ENCODE assay signal across 14 cellular contexts in genomic region chr10:42962120-42962901, GRCh38.
DNase-seq lines count a peak whose midpoint lies in the region; ATAC-seq, FAIRE-seq and TF ChIP-seq lines count a peak whose summit lies in the region.
"Had no signal": no experiment of that assay in that cellular context is flagged by ENCODE, and none has a peak within 500 bp of the region (broad histone marks: within the 10 kb centered on the region; RNA-seq: fewer than 3 reads in every experiment).

No MANE protein-coding gene starts in this region.

- no peak for FAIRE-seq in pancreas (lab: Jason Lieb, UNC)
- FAIRE-seq: TTC549 had no signal

- peak; percentile 10; the same call in 1 of the 2 replicates for TF ChIP-seq RAD21 in SK-N-SH (IDR thresholded peaks at IDR 0.05; ENCODE audit: low read length)

- H3K9me3 ChIP-seq in SK-N-SH = no peaks in the 10 kb centered on the region
- H3K9me3 ChIP-seq in pancreas = no peaks in the 10 kb centered on the region
- H3K9me3 ChIP-seq: neutrophil had no signal

- no peak overlapping the region for H3K4me2 ChIP-seq in SK-N-SH

- H3K4me3 ChIP-seq in SK-N-SH (ENCODE audit: low read depth in 2 of 2, low read length in 1 of 2) (no peak overlapping the region), pancreas (no peak overlapping the region)

- H3K27me3 ChIP-seq in SK-N-SH (ENCODE audit: insufficient read depth) = no peaks in the 10 kb centered on the region
- H3K27me3 ChIP-seq in pancreas = no peaks in the 10 kb centered on the region
- H3K27me3 ChIP-seq: neutrophil had no signal

- H3K9me2 ChIP-seq in SK-N-SH = no peaks in the 10 kb centered on the region

- H4K20me1 ChIP-seq in SK-N-SH (ENCODE audit: insufficient read depth) = no peaks in the 10 kb centered on the region

- H3F3A ChIP-seq in SK-N-SH (replicated peaks; ENCODE audit: insufficient read depth) = no peaks in the 10 kb centered on the region

- H3K27ac ChIP-seq in SK-N-SH (ENCODE audit: low read depth in 2 of 2, low read length in 1 of 2) = peak overlapping the region in 1 of 2 experiments; percentile 93; a peak in 2 of 4 replicates
- H3K27ac ChIP-seq in pancreas = no peak overlapping the region
- no peak overlapping the region for H3K27ac ChIP-seq in caudate nucleus (ENCODE audit: low read depth, low read length)
- H3K27ac ChIP-seq: neutrophil had no signal

- TF ChIP-seq CTCF in SK-N-SH (IDR thresholded peaks at IDR 0.05) (no peak), pancreas (IDR thresholded peaks at IDR 0.05) (no peak)

- H3K36me3 ChIP-seq in SK-N-SH (replicated peaks in 1 of 2; ENCODE audit: control insufficient read depth in 1 of 2, insufficient read depth in 2 of 2, low read length in 1 of 2) (no peaks in the 10 kb centered on the region), pancreas (no peaks in the 10 kb centered on the region)
- H3K36me3 ChIP-seq: neutrophil had no signal

- 70% methylated on average over 8 of the region's 15 CpGs for WGBS in SK-N-SH (ENCODE audit: low lambda C conversion rate)
- WGBS in pancreas, 2 donors = 72 to 75% methylated on average over 15 of the region's 15 CpGs

- intact Hi-C loops in left ventricle myocardium superior (cut with micrococcal nuclease) = no loop called here
- intact Hi-C loops in pancreas (cut with DNase I) = no loop called here

- no peak overlapping the region for H2AFZ ChIP-seq in SK-N-SH (ENCODE audit: low read depth)

- H3K79me2 ChIP-seq in SK-N-SH (ENCODE audit: insufficient read depth) = no peaks in the 10 kb centered on the region

- peak in 1 of 2 experiments; percentile 63; a peak in 2 of 4 replicates for TF ChIP-seq EP300 in SK-N-SH (IDR thresholded peaks at IDR 0.05; ENCODE audit: borderline replicate concordance in 1 of 2, low read depth in 1 of 2, low read length in 1 of 2)

- H3K9ac ChIP-seq in SK-N-SH = no peak overlapping the region

- DNase-seq in D341Med (ENCODE audit: low spot score) = peak; percentile 9
- DNase-seq in SK-N-SH = peak; percentile 74
- peak; percentile 67 for DNase-seq in left ventricle myocardium superior
- peak in 4 of 6 donors; percentile 12 to 51 (median 36) for DNase-seq in pancreas
- no peak for DNase-seq in NCI-H510A treated with DMSO at 0.1 percent for 48 hours (lab: John Stamatoyannopoulos, UW)
- DNase-seq in iPS-NIHi11 (ENCODE audit: low spot score) = no peak
- DNase-seq in caudate nucleus (lab: John Stamatoyannopoulos, UW) = no peak
- no peak for DNase-seq in AG08396 (ENCODE audit: low spot score)
- DNase-seq: C1 segment of cervical spinal cord, EL, HCEC 1CT, NCI-H1092 treated with DMSO at 0.1 percent for 48 hours had no signal

- peaks cover 0 to 43% of the 10 kb centered on the region in 2 experiments; a peak in 2 of 4 replicates for H3K4me1 ChIP-seq in SK-N-SH (ENCODE audit: control insufficient read depth in 1 of 2, insufficient read depth in 2 of 2, low read depth in 1 of 2, low read length in 1 of 2)
- H3K4me1 ChIP-seq in pancreas = no peaks in the 10 kb centered on the region

- ATAC-seq in left ventricle myocardium superior (peak; percentile 57), pancreas (peak in 1 of 4 donors; percentile 16)

- CTCF ChIA-PET in SK-N-SH (lab: Yijun Ruan, JAX) = interaction anchor here (0.9 to 1.7 kb wide), 2 partner anchors 13 to 116 kb away, joined by 3 to 7 read pairs; no protein-coding TSS in a partner anchor

- POLR2A ChIA-PET in SK-N-SH (lab: Yijun Ruan, JAX) = interaction anchor here (0.9 to 2.3 kb wide), 4 partner anchors 8 to 116 kb away, joined by 3 to 15 read pairs (median 3); no protein-coding TSS in a partner anchor

TF ChIP-seq in SK-N-SH, 30 proteins besides CTCF, POLR2A, EP300 and RAD21:
- no peak for TF ChIP-seq ELF1 (IDR thresholded peaks at IDR 0.05)
- peak; percentile 72 for TF ChIP-seq MXI1 (IDR thresholded peaks at IDR 0.05; ENCODE audit: low read depth, low read length)
- TF ChIP-seq CHD2 (IDR thresholded peaks at IDR 0.05; ENCODE audit: low read length, partially characterized antibody) = peak; percentile 28

Comparison
In these comparisons a context has a peak if more than half of its experiments do, and no peak if none do; other contexts are left out.
1. DNase-seq: peak in D341Med (single experiment), SK-N-SH (single experiment), left ventricle myocardium superior (single experiment) and pancreas (4 of 6); none in NCI-H510A treated with DMSO at 0.1 percent for 48 hours (single experiment), iPS-NIHi11 (single experiment), caudate nucleus (0 of 61) and AG08396 (single experiment).